9 cellular contexts compared by ENCODE assay signal in genomic region chr18:80202-80601, GRCh38. TPM values are rescaled to one million over a fixed set of nuclear protein-coding genes. Genes with fewer than 3 reads are reported as not detected.
"Had no signal": no experiment of that assay in that cellular context is flagged by ENCODE, and none has a peak within 500 bp of the region (broad histone marks: within the 10 kb centered on the region; RNA-seq: fewer than 3 reads in every experiment).

No MANE protein-coding gene starts in this region.

RNA-seq across cellular contexts. Expression of gene TUBB8B, which starts 30.8 kb away (rescaled TPM):
- total RNA-seq: OCI-LY7, PC-3, PC-9, Peyer's patch, Right ventricle myocardium inferior, Right ventricle myocardium superior, RPMI7951, SJCRH30, T-cell had no signal
